ENCODE assay signal across 15 cellular contexts in genomic region chr2:79437416-79438281, GRCh38.
DNase-seq lines count a peak whose midpoint lies in the region; ATAC-seq, FAIRE-seq and TF ChIP-seq lines count a peak whose summit lies in the region.
"Had no signal": no experiment of that assay in that cellular context is flagged by ENCODE, and none has a peak within 500 bp of the region (broad histone marks: within the 10 kb centered on the region; RNA-seq: fewer than 3 reads in every experiment).

No MANE protein-coding gene starts in this region.

- CTCF ChIA-PET in activated CD8-positive, alpha-beta T cell treated with anti-CD3 and anti-CD28 coated beads, Interleukin-2, amount 10 ng/mL, durations not matched to agents 7 days and 5 days (lab: Charles Lee): no interaction called here

- H3K79me2 ChIP-seq in neural progenitor cell (ENCODE audit: low read depth): no peaks in the 10 kb centered on the region

- no peaks in the 10 kb centered on the region for H4K20me1 ChIP-seq in neural progenitor cell (ENCODE audit: low read depth)

- H3K27ac ChIP-seq in neural progenitor cell: no peak overlapping the region
- H3K27ac ChIP-seq: C4-2B had no signal

- peak overlapping the region; percentile 98 for H3K27ac Mint-ChIP-seq in neural progenitor cell
- H3K27ac Mint-ChIP-seq in activated CD8-positive, alpha-beta T cell treated with anti-CD3 and anti-CD28 coated beads, Interleukin-2, amount 10 ng/mL, durations not matched to agents 7 days and 5 days: no peak overlapping the region
- H3K27ac Mint-ChIP-seq: activated T-cell treated with anti-CD3 and anti-CD28 coated beads, Interleukin-2, amount 50 U/mL, for 24 hours had no signal

- peaks cover 18% of the 10 kb centered on the region for H3K4me1 ChIP-seq in neural progenitor cell

- H3K36me3 ChIP-seq in neural progenitor cell: no peaks in the 10 kb centered on the region

- H3F3A ChIP-seq in neural progenitor cell (ENCODE audit: low read depth): peaks cover 4% of the 10 kb centered on the region

- H3K9me3 ChIP-seq in neural progenitor cell (ENCODE audit: low read depth): no peaks in the 10 kb centered on the region

- no peaks in the 10 kb centered on the region for H3K27me3 ChIP-seq in neural progenitor cell

- no peak for FAIRE-seq in HTR-8/SVneo (lab: Jason Lieb, UNC)

- POLR2A ChIA-PET in activated CD8-positive, alpha-beta T cell treated with anti-CD3 and anti-CD28 coated beads, Interleukin-2, amount 10 ng/mL, durations not matched to agents 7 days and 5 days (lab: Charles Lee): no interaction called here

- peaks cover 3% of the 10 kb centered on the region for H3K9me3 Mint-ChIP-seq in neural progenitor cell
- peaks cover 5% of the 10 kb centered on the region for H3K9me3 Mint-ChIP-seq in activated CD8-positive, alpha-beta T cell treated with anti-CD3 and anti-CD28 coated beads, Interleukin-2, amount 10 ng/mL, durations not matched to agents 7 days and 5 days (ENCODE audit: insufficient read depth)

- DNase-seq in HTR-8/SVneo (ENCODE audit: insufficient read length, low spot score) (peak; percentile 7), NCI-H69 (lab: John Stamatoyannopoulos, UW) (peak; percentile 84), ecto neural progenitor cell (ENCODE audit: low spot score) (peak; percentile 49), neural progenitor cell (ENCODE audit: low spot score) (peak; percentile 41), left lobe of liver (ENCODE audit: low spot score) (no peak), GM19238 (ENCODE audit: insufficient read length, low spot score) (no peak)
- DNase-seq in activated CD8-positive, alpha-beta T cell treated with anti-CD3 and anti-CD28 coated beads, Interleukin-2, amount 10 ng/mL, durations not matched to agents 7 days and 5 days: no peak
- DNase-seq in activated CD4-positive, alpha-beta T cell treated with anti-CD3 and anti-CD28 coated beads for 1 hour: no peak
- DNase-seq: activated T-cell treated with anti-CD3 and anti-CD28 coated beads, Interleukin-2, amount 50 U/mL, for 24 hours; cortex of kidney; hippocampal formation; mammary epithelial cell; NCI-H1436 treated with DMSO at 0.1 percent for 48 hours had no signal

- peak overlapping the region; percentile 23 for H3K4me2 ChIP-seq in neural progenitor cell

- no peak for ATAC-seq in activated CD8-positive, alpha-beta T cell treated with anti-CD3 and anti-CD28 coated beads, Interleukin-2, amount 10 ng/mL, durations not matched to agents 7 days and 5 days
- ATAC-seq in left lobe of liver: no peak

- no peak for TF ChIP-seq CTCF in neural progenitor cell (IDR thresholded peaks at IDR 0.05)

- H3K4me1 Mint-ChIP-seq in neural progenitor cell: peaks cover 48% of the 10 kb centered on the region
- H3K4me1 Mint-ChIP-seq in activated CD8-positive, alpha-beta T cell treated with anti-CD3 and anti-CD28 coated beads, Interleukin-2, amount 10 ng/mL, durations not matched to agents 7 days and 5 days (ENCODE audit: low read depth): no peaks in the 10 kb centered on the region
- H3K4me1 Mint-ChIP-seq: IgD-negative memory B cell had no signal

- no peak overlapping the region for H3K4me3 ChIP-seq in neural progenitor cell

- peaks cover 2% of the 10 kb centered on the region for H3K36me3 Mint-ChIP-seq in neural progenitor cell
- H3K36me3 Mint-ChIP-seq in activated CD8-positive, alpha-beta T cell treated with anti-CD3 and anti-CD28 coated beads, Interleukin-2, amount 10 ng/mL, durations not matched to agents 7 days and 5 days (ENCODE audit: low read depth): no peaks in the 10 kb centered on the region
- H3K36me3 Mint-ChIP-seq: IgD-negative memory B cell had no signal

- no peak overlapping the region for H3K9ac ChIP-seq in neural progenitor cell

- peak overlapping the region; percentile 77 for H3K4me3 Mint-ChIP-seq in neural progenitor cell
- H3K4me3 Mint-ChIP-seq in activated CD8-positive, alpha-beta T cell treated with anti-CD3 and anti-CD28 coated beads, Interleukin-2, amount 10 ng/mL, durations not matched to agents 7 days and 5 days: no peak overlapping the region
- H3K4me3 Mint-ChIP-seq: activated T-cell treated with anti-CD3 and anti-CD28 coated beads, Interleukin-2, amount 50 U/mL, for 24 hours; IgD-negative memory B cell had no signal

- H3K27me3 Mint-ChIP-seq in neural progenitor cell (ENCODE audit: insufficient read depth, low read depth): peaks cover 9% of the 10 kb centered on the region
- H3K27me3 Mint-ChIP-seq in activated CD8-positive, alpha-beta T cell treated with anti-CD3 and anti-CD28 coated beads, Interleukin-2, amount 10 ng/mL, durations not matched to agents 7 days and 5 days (ENCODE audit: low read depth): no peaks in the 10 kb centered on the region
- H3K27me3 Mint-ChIP-seq: activated T-cell treated with anti-CD3 and anti-CD28 coated beads, Interleukin-2, amount 50 U/mL, for 24 hours; IgD-negative memory B cell had no signal

- H2AFZ ChIP-seq in neural progenitor cell (replicated peaks): peak overlapping the region; percentile 32

Comparison
In these comparisons a context has a peak if more than half of its experiments do, and no peak if none do; other contexts are left out.
1. DNase-seq: peak in HTR-8/SVneo (single experiment), NCI-H69 (single experiment), ecto neural progenitor cell (single experiment) and neural progenitor cell (single experiment); none in activated CD8-positive, alpha-beta T cell treated with anti-CD3 and anti-CD28 coated beads, Interleukin-2, amount 10 ng/mL, durations not matched to agents 7 days and 5 days (single experiment), activated CD4-positive, alpha-beta T cell treated with anti-CD3 and anti-CD28 coated beads for 1 hour (single experiment), left lobe of liver (single experiment) and GM19238 (single experiment).